In the genomic region with DNA sequence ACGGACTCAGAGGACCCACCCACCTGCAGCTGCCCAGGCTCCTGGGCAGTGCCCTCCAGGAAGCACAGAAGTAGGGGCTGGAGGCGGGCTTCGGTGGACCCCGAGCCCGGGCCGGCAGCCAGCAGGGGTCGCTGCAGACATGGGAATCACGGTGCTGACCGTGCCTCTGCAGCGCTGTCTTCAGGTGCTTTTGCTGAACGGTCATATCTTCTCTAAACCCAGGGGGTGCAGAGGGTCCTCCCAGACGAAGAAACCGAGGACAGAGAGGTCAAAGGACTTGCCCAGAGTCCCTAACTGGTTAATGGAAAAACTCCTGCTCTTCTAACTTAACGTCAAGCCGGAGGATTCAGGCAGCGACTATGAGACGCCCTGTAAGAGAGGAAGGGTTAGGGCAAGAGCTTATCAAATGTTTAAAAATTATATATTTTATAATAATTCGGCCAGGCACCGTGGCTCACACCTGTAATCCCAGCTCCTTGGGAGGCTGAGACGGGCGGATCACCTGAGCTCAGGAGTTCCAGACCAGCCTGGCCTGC, we compare ENCODE assay signal across 8 cellular contexts. TPM values are rescaled to one million over a fixed set of nuclear protein-coding genes. Genes with fewer than 3 reads are reported as not detected.
DNase-seq lines count a peak whose midpoint lies in the region; ATAC-seq, FAIRE-seq and TF ChIP-seq lines count a peak whose summit lies in the region.

No MANE protein-coding gene starts in this region.

- peak; percentile 66 for ATAC-seq in GM19452 (IDR thresholded peaks at IDR 0.05; ENCODE audit: unreplicated experiment)
- ATAC-seq in gastrocnemius medialis, result no peak
- ATAC-seq in HG03571 (IDR thresholded peaks at IDR 0.05; ENCODE audit: unreplicated experiment), result no peak

- in situ Hi-C loops in gastrocnemius medialis (cut with MboI; ENCODE audit: low sequenced_read_pairs in 4 of 4), result no loop called here

- no peak for DNase-seq in AG04450 (ENCODE audit: low read depth, low spot score)
- peak; percentile 47 for DNase-seq in NAMALWA (ENCODE audit: low spot score)
- DNase-seq in activated CD8-positive, alpha-beta memory T cell treated with anti-CD3 and anti-CD28 coated beads, Interleukin-2, amount 50 U/mL, for 4 hours, result peak; percentile 71
- no peak for DNase-seq in fibroblast of the aortic adventitia (ENCODE audit: low read depth)
- no peak for DNase-seq in gastrocnemius medialis
- no peak for DNase-seq in RCC 7860 (ENCODE audit: low spot score)

- H3K4me1 ChIP-seq in gastrocnemius medialis, result no peaks in the 10 kb centered on the region

- POLR2A ChIA-PET in AG04450 (lab: Yijun Ruan, JAX), result interaction anchor here (1.5 kb wide), 1 partner anchor 38 kb away, joined by 4 read pairs; a partner anchor contains a TSS

- no peaks in the 10 kb centered on the region for H3K36me3 ChIP-seq in gastrocnemius medialis

- intact Hi-C loops in gastrocnemius medialis (cut with DNase I; ENCODE audit: low total_unique reads), result no loop called here

- H3K27ac ChIP-seq in AG04450 (ENCODE audit: low read depth, low read length) (no peak overlapping the region), gastrocnemius medialis (no peak overlapping the region)

- H3K4me3 ChIP-seq in AG04450 (ENCODE audit: low read depth, low read length) (no peak overlapping the region), fibroblast of the aortic adventitia (ENCODE audit: low read depth, low read length) (no peak overlapping the region), gastrocnemius medialis (no peak overlapping the region)

- H3K9me3 ChIP-seq in AG04450 (ENCODE audit: control insufficient read depth, insufficient read depth, low read length) (no peaks in the 10 kb centered on the region; the same call in 1 of the 2 replicates), gastrocnemius medialis (no peaks in the 10 kb centered on the region)

- no peak for FAIRE-seq in RCC 7860 (lab: Jason Lieb, UNC)

- CTCF ChIA-PET in AG04450 (lab: Charles Lee), result interaction anchor here (0.8 to 1.2 kb wide), 4 partner anchors 10 to 48 kb away, joined by 3 to 4 read pairs (median 4); no protein-coding TSS in a partner anchor

- peak; percentile 57 for TF ChIP-seq CTCF in AG04450 (IDR thresholded peaks at IDR 0.05; ENCODE audit: low read depth, low read length)
- peak; percentile 58 for TF ChIP-seq CTCF in fibroblast of the aortic adventitia (IDR thresholded peaks at IDR 0.05; ENCODE audit: insufficient read depth, low read length)
- TF ChIP-seq CTCF in gastrocnemius medialis (IDR thresholded peaks at IDR 0.05 in 4 of 5, conservative IDR thresholded peaks at IDR 0.05 in 1 of 5), result peak in 4 of 5 experiments; percentile 24 to 57 (median 38)

- H3K27me3 ChIP-seq in AG04450 (ENCODE audit: control insufficient read depth, insufficient read depth, low read length) (peaks cover 8% of the 10 kb centered on the region), gastrocnemius medialis (peaks cover 0 to 3% (median 3%) of the 10 kb centered on the region in 3 donors)

- no peak for TF ChIP-seq POLR2A in gastrocnemius medialis (IDR thresholded peaks at IDR 0.05)

RNA-seq across cellular contexts. Expression of a gene that starts 21.5 kb away (rescaled TPM):
- not detected in 2 replicates for polyA plus RNA-seq in AG04450 (2011; rRNA removed)
- polyA minus RNA-seq in AG04450 (2011; rRNA and poly(A)+ RNA removed), result not detected in 2 replicates
- 0.09 TPM in 1 of 2 replicates, not detected in the other for total RNA-seq in fibroblast of the aortic adventitia (ENCODE audit: low replicate concordance)
- total RNA-seq in gastrocnemius medialis, result under 1 TPM in 1 of 4 donors, not detected in 3; 0.20 TPM

RNA-seq across cellular contexts. Expression of a gene that starts 36.6 kb away (rescaled TPM):
- 12.7 and 15.9 TPM in 2 replicates for polyA plus RNA-seq in AG04450 (2011; rRNA removed)
- 11.7 and 14.2 TPM in 2 replicates for polyA minus RNA-seq in AG04450 (2011; rRNA and poly(A)+ RNA removed)
- total RNA-seq in fibroblast of the aortic adventitia (ENCODE audit: low replicate concordance), result 21.6 and 26.2 TPM in 2 replicates
- 10 to 100 TPM; 20.1 to 30.0 (median 23.0) TPM for total RNA-seq in gastrocnemius medialis

RNA-seq across cellular contexts. Expression of a gene that starts 38.5 kb away (rescaled TPM):
- polyA plus RNA-seq in AG04450 (2011; rRNA removed), result 29.4 and 37.5 TPM in 2 replicates
- 24.4 and 31.6 TPM in 2 replicates for polyA minus RNA-seq in AG04450 (2011; rRNA and poly(A)+ RNA removed)
- 13.9 and 34.3 TPM in 2 replicates for total RNA-seq in fibroblast of the aortic adventitia (ENCODE audit: low replicate concordance)
- total RNA-seq in gastrocnemius medialis, result 10 to 100 TPM; 31.9 to 50.3 (median 42.5) TPM

Comparison
In these comparisons a context has a peak if more than half of its experiments do, and no peak if none do; other contexts are left out.
1. DNase-seq: peak in NAMALWA (single experiment) and activated CD8-positive, alpha-beta memory T cell treated with anti-CD3 and anti-CD28 coated beads, Interleukin-2, amount 50 U/mL, for 4 hours (single experiment); none in AG04450 (single experiment), fibroblast of the aortic adventitia (single experiment), gastrocnemius medialis (0 of 2) and RCC 7860 (single experiment).
2. Peak in every context shown above with its lines, with median percentiles within 50 percentile points of each other: CTCF ChIP-seq.